Comparison of ENCODE assay signal across 7 cellular contexts in genomic region chr7:142775351-142776115, GRCh38. TPM values are rescaled to one million over a fixed set of nuclear protein-coding genes. Genes with fewer than 3 reads are reported as not detected.
"Had no signal": no experiment of that assay in that cellular context is flagged by ENCODE, and none has a peak within 500 bp of the region (broad histone marks: within the 10 kb centered on the region; RNA-seq: fewer than 3 reads in every experiment).

No MANE protein-coding gene starts in this region.

RNA-seq across cellular contexts. Expression of gene PRSS2, which starts 4.8 kb away (rescaled TPM):
- total RNA-seq: activated B cell treated with CpG ODN at 0.5 μM for 24 hours; activated CD4-positive, alpha-beta memory T cell treated with anti-CD3 and anti-CD28 coated beads for 36 hours; activated T-helper 1 cell treated with anti-CD3 and anti-CD28 coated beads, Interleukin-12 subunit alpha, Interleukin-12 subunit beta, Interleukin-2, Interleukin-4 antibody, amounts not matched to agents 30 ng/mL and 10 ng/mL and 1 ng/mL, durations not matched to agents 14 hours and 24 hours and 36 hours; breast epithelium; M059J; SK-MEL-5 had no signal

RNA-seq across cellular contexts. Expression of gene PRSS1, which starts 26.3 kb away (rescaled TPM):
- total RNA-seq: activated B cell treated with CpG ODN at 0.5 μM for 24 hours; activated CD4-positive, alpha-beta memory T cell treated with anti-CD3 and anti-CD28 coated beads for 36 hours; activated naive CD4-positive, alpha-beta T cell treated with anti-CD3 and anti-CD28 coated beads for 36 hours; activated T-helper 1 cell treated with anti-CD3 and anti-CD28 coated beads, Interleukin-12 subunit alpha, Interleukin-12 subunit beta, Interleukin-2, Interleukin-4 antibody, amounts not matched to agents 30 ng/mL and 10 ng/mL and 1 ng/mL, durations not matched to agents 14 hours and 24 hours and 36 hours; breast epithelium; M059J; SK-MEL-5 had no signal
